ENCODE assay signal across 31 cellular contexts in genomic region chr3:117264204-117264994, GRCh38.
"Had no signal": no experiment of that assay in that cellular context is flagged by ENCODE, and none has a peak within 500 bp of the region (broad histone marks: within the 10 kb centered on the region; RNA-seq: fewer than 3 reads in every experiment).

No MANE protein-coding gene starts in this region.

- H3K27me3 ChIP-seq: ascending aorta, breast epithelium, MG63, Peyer's patch, SJSA1 had no signal

- H3K9me3 Mint-ChIP-seq: activated CD4-positive, alpha-beta T cell treated with anti-CD3 and anti-CD28 coated beads, Interleukin-2, amount 10 ng/mL, durations not matched to agents 24 days and 14 days; activated T-helper 2 cell treated with anti-CD3 and anti-CD28 coated beads, Interferon-gamma antibody, Interleukin-2, Interleukin-4, amounts not matched to agents 10 μg/mL and 5 μg/mL and 100 μg/mL, durations not matched to agents 14 hours and 24 hours and 36 hours had no signal

- H3K4me1 Mint-ChIP-seq: activated CD4-positive, alpha-beta T cell treated with anti-CD3 and anti-CD28 coated beads, Interleukin-2, amount 10 ng/mL, durations not matched to agents 24 days and 14 days; activated naive CD4-positive, alpha-beta T cell treated with anti-CD3 and anti-CD28 coated beads, Interleukin-2, amount 50 U/mL, for 24 hours; activated naive CD8-positive, alpha-beta T cell treated with anti-CD3 and anti-CD28 coated beads, Interleukin-2, amount 10 ng/mL, durations not matched to agents 7 days and 5 days had no signal

- DNase-seq: activated CD4-positive, alpha-beta T cell treated with anti-CD3 and anti-CD28 coated beads, Interleukin-2, amount 10 ng/mL, durations not matched to agents 24 days and 14 days; activated CD4-positive, alpha-beta T cell treated with anti-CD3 and anti-CD28 coated beads, Interleukin-2, amount 50 U/mL, for 4 hours; activated CD8-positive, alpha-beta T cell treated with anti-CD3 and anti-CD28 coated beads for 36 hours; activated gamma-delta T cell; activated naive CD4-positive, alpha-beta T cell treated with Interleukin-2 at 50 U/mL for 16 hours; activated naive CD8-positive, alpha-beta T cell treated with anti-CD3 and anti-CD28 coated beads, Interleukin-2, amount 10 ng/mL, durations not matched to agents 7 days and 5 days; activated T-cell treated with anti-CD3 and anti-CD28 coated beads, Interleukin-2, amount 50 U/mL, for 24 hours; amygdala; Kasumi-1; KG1; MG63; NCI-H1048; NCI-H1105 treated with DMSO at 0.1 percent for 48 hours; NCI-H1436 treated with DMSO at 0.1 percent for 48 hours; NCI-H187; NCI-H2029 treated with DMSO at 0.1 percent for 48 hours; NCI-H2107; NCI-H2171; PC-3; Peyer's patch; RPMI8226; SHP77 treated with DMSO at 0.1 percent for 48 hours; SW 1271; T-helper 1 cell; T-helper 2 cell; T-helper 9 cell had no signal

- H3K27me3 Mint-ChIP-seq: activated CD4-positive, alpha-beta T cell treated with anti-CD3 and anti-CD28 coated beads, Interleukin-2, amount 10 ng/mL, durations not matched to agents 24 days and 14 days; activated CD8-positive, alpha-beta T cell treated with anti-CD3 and anti-CD28 coated beads for 36 hours; activated naive CD4-positive, alpha-beta T cell treated with anti-CD3 and anti-CD28 coated beads, Interleukin-2, amount 50 U/mL, for 24 hours; activated naive CD8-positive, alpha-beta T cell treated with anti-CD3 and anti-CD28 coated beads, Interleukin-2, amount 10 ng/mL, durations not matched to agents 7 days and 5 days; activated T-cell treated with anti-CD3 and anti-CD28 coated beads, Interleukin-2, amount 50 U/mL, for 24 hours had no signal

- H3K36me3 Mint-ChIP-seq: activated naive CD4-positive, alpha-beta T cell treated with anti-CD3 and anti-CD28 coated beads, Interleukin-2, amount 50 U/mL, for 24 hours; activated naive CD8-positive, alpha-beta T cell treated with anti-CD3 and anti-CD28 coated beads, Interleukin-2, amount 10 ng/mL, durations not matched to agents 7 days and 5 days had no signal

- H3K9me3 ChIP-seq: ascending aorta, breast epithelium, MG63, Peyer's patch, SJSA1 had no signal

- H3K4me3 ChIP-seq: ascending aorta, breast epithelium, MG63, Peyer's patch, SJSA1 had no signal

- H3K27ac ChIP-seq: ascending aorta, breast epithelium, Peyer's patch, SJSA1 had no signal

- H3K36me3 ChIP-seq: ascending aorta, breast epithelium, MG63, Peyer's patch, SJSA1 had no signal

- H3K4me3 Mint-ChIP-seq: activated CD4-positive, alpha-beta T cell treated with anti-CD3 and anti-CD28 coated beads, Interleukin-2, amount 10 ng/mL, durations not matched to agents 24 days and 14 days; activated CD8-positive, alpha-beta T cell treated with anti-CD3 and anti-CD28 coated beads for 36 hours; activated naive CD4-positive, alpha-beta T cell treated with anti-CD3 and anti-CD28 coated beads, Interleukin-2, amount 50 U/mL, for 24 hours; activated naive CD8-positive, alpha-beta T cell treated with anti-CD3 and anti-CD28 coated beads, Interleukin-2, amount 10 ng/mL, durations not matched to agents 7 days and 5 days; activated T-cell treated with anti-CD3 and anti-CD28 coated beads, Interleukin-2, amount 50 U/mL, for 24 hours had no signal

- H3K27ac Mint-ChIP-seq: activated CD4-positive, alpha-beta T cell treated with anti-CD3 and anti-CD28 coated beads, Interleukin-2, amount 10 ng/mL, durations not matched to agents 24 days and 14 days; activated CD8-positive, alpha-beta T cell treated with anti-CD3 and anti-CD28 coated beads for 36 hours; activated naive CD4-positive, alpha-beta T cell treated with anti-CD3 and anti-CD28 coated beads, Interleukin-2, amount 50 U/mL, for 24 hours; activated naive CD8-positive, alpha-beta T cell treated with anti-CD3 and anti-CD28 coated beads, Interleukin-2, amount 10 ng/mL, durations not matched to agents 7 days and 5 days; activated T-cell treated with anti-CD3 and anti-CD28 coated beads, Interleukin-2, amount 50 U/mL, for 24 hours; activated T-helper 2 cell treated with anti-CD3 and anti-CD28 coated beads, Interferon-gamma antibody, Interleukin-2, Interleukin-4, amounts not matched to agents 10 μg/mL and 5 μg/mL and 100 μg/mL, durations not matched to agents 14 hours and 24 hours and 36 hours had no signal
